In the genomic region with DNA sequence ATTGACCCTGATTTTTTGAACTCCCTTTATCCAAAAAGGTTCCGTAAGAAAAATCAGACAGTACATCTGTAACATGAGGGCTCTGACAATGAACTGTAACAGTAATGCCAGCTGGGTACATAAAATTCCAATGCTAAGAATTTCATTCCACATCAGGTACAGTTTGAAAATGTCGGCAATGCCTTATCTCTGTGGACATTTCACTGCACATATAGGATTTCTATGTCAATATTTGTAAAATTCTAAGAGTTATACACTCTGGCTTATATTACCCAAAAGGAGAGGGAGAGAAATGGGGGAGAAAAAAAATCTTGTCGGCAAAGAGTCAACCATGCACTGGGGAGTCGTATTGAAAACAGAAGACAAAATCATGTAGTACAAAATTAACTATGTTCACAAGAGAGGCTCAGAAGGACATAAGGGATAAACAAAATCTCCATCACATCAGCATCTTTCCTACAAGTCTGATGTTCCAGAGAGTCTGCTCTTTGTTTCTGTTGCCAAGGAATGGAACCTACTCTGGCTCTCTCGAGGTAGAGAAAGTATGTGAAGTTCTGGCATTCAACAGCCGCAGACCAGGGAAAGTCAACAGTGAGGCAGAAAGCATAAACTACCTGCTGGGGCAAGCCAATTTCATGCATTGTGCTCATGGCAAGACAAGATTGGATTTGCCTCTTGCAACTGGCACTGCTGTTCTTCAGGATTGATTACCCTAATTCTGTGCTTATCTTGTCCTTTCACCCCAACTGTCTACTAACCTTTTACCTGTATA, we compare ENCODE assay signal across 12 cellular contexts.
DNase-seq lines count a peak whose midpoint lies in the region; ATAC-seq and TF ChIP-seq lines count a peak whose summit lies in the region.
"Had no signal": no experiment of that assay in that cellular context is flagged by ENCODE, and none has a peak within 500 bp of the region (broad histone marks: within the 10 kb centered on the region; RNA-seq: fewer than 3 reads in every experiment).

No MANE protein-coding gene starts in this region.

- H3K27me3 ChIP-seq in heart right ventricle (no peaks in the 10 kb centered on the region), dorsolateral prefrontal cortex (no peaks in the 10 kb centered on the region), upper lobe of right lung (no peaks in the 10 kb centered on the region), Peyer's patch (no peaks in the 10 kb centered on the region)

- H3K27ac ChIP-seq in heart right ventricle = peak overlapping the region in 2 of 10 donors; percentile 27 to 43
- H3K27ac ChIP-seq in dorsolateral prefrontal cortex = peak overlapping the region in 44 of 59 donors; percentile 1 to 76 (median 52)
- peak overlapping the region; percentile 47 for H3K27ac ChIP-seq in mesodermal cell (ENCODE audit: low read depth, low read length, severe bottlenecking)
- no peak overlapping the region for H3K27ac ChIP-seq in upper lobe of right lung
- peak overlapping the region in 1 of 4 donors; percentile 46 for H3K27ac ChIP-seq in Peyer's patch

- WGBS in heart right ventricle, 2 donors = 69 to 72% methylated on average over 6 of the region's 6 CpGs
- 81 to 83% methylated on average over 1 to 3 of the region's 6 CpGs for WGBS in mesodermal cell (ENCODE audit: insufficient coverage in 2 of 2), 2 experiments

- TF ChIP-seq CTCF in heart right ventricle (IDR thresholded peaks at IDR 0.05) (no peak), dorsolateral prefrontal cortex (IDR thresholded peaks at IDR 0.05 in 54 of 56, conservative IDR thresholded peaks at IDR 0.05 in 2 of 56; ENCODE audit: low read depth in 1 of 56, partially characterized antibody in 56 of 56) (no peak), upper lobe of right lung (IDR thresholded peaks at IDR 0.05) (no peak), Peyer's patch (IDR thresholded peaks at IDR 0.05) (no peak)

- H3K4me3 ChIP-seq in heart right ventricle = no peak overlapping the region
- H3K4me3 ChIP-seq in dorsolateral prefrontal cortex = peak overlapping the region in 1 of 59 donors; percentile 20
- no peak overlapping the region for H3K4me3 ChIP-seq in mesodermal cell (ENCODE audit: extremely low read depth, insufficient read depth, low read length, poor library complexity, severe bottlenecking)
- no peak overlapping the region for H3K4me3 ChIP-seq in upper lobe of right lung
- no peak overlapping the region for H3K4me3 ChIP-seq in Peyer's patch

- H3K9me3 ChIP-seq in heart right ventricle (no peaks in the 10 kb centered on the region), mesodermal cell (ENCODE audit: control insufficient read depth, low read length) (no peaks in the 10 kb centered on the region), upper lobe of right lung (no peaks in the 10 kb centered on the region), Peyer's patch (no peaks in the 10 kb centered on the region)

- DNase-seq in Right ventricle myocardium superior (no peak), heart right ventricle (no peak), dorsolateral prefrontal cortex (no peak), upper lobe of right lung (no peak), Peyer's patch (no peak), NCI-H2171 treated with DMSO at 0.1 percent for 48 hours (lab: John Stamatoyannopoulos, UW) (no peak)
- DNase-seq: effector memory CD4-positive, alpha-beta T cell; NK-92 treated with Interleukin-12 subunit alpha and Interleukin-12 subunit beta, amount 100 ng/mL, for 24 hours; stimulated activated CD4-positive, alpha-beta T cell treated with anti-CD3 and anti-CD28 coated beads, Interleukin-1b, Interleukin-23, amount 100 ng/mL, for 48 hours; stimulated activated naive CD4-positive, alpha-beta T cell treated with Interleukin-2 at 50 U/mL for 16 hours had no signal

- H3K4me1 ChIP-seq in heart right ventricle (peaks cover 13 to 62% (median 43%) of the 10 kb centered on the region in 9 donors), mesodermal cell (ENCODE audit: control insufficient read depth, insufficient read depth, low read length, poor library complexity, severe bottlenecking) (peaks cover 23% of the 10 kb centered on the region), upper lobe of right lung (peaks cover 23% of the 10 kb centered on the region), Peyer's patch (peaks cover 0 to 25% (median 0%) of the 10 kb centered on the region in 4 donors)

- TF ChIP-seq POLR2A in Peyer's patch (IDR thresholded peaks at IDR 0.05) = no peak

- H3K36me3 ChIP-seq in heart right ventricle = peaks cover 0 to 1% (median 0%) of the 10 kb centered on the region in 9 donors
- no peaks in the 10 kb centered on the region for H3K36me3 ChIP-seq in mesodermal cell (ENCODE audit: control insufficient read depth, insufficient read depth, low read length)
- H3K36me3 ChIP-seq in upper lobe of right lung = no peaks in the 10 kb centered on the region
- no peaks in the 10 kb centered on the region for H3K36me3 ChIP-seq in Peyer's patch

- intact Hi-C loops in Right ventricle myocardium superior (cut with DNase I) = no loop called here
- intact Hi-C loops in heart right ventricle (cut with DNase I) = no loop called here
- intact Hi-C loops in dorsolateral prefrontal cortex (cut with DNase I) = loop anchor here in 1 of 2 donors (10.0 kb wide), 1 partner anchor 512 kb away; no protein-coding TSS in a partner anchor
- intact Hi-C loops in upper lobe of right lung (cut with DNase I) = no loop called here

- ATAC-seq in Right ventricle myocardium superior (ENCODE audit: poor library complexity) (peak; percentile 13), heart right ventricle (no peak), upper lobe of right lung (peak; percentile 80), HG03280 (IDR thresholded peaks at IDR 0.05; ENCODE audit: unreplicated experiment) (no peak)

Comparison
In these comparisons a context has a peak if more than half of its experiments do, and no peak if none do; other contexts are left out.
1. ATAC-seq: peak in Right ventricle myocardium superior (single experiment) and upper lobe of right lung (single experiment); none in heart right ventricle (0 of 8) and HG03280 (single experiment).